Comparison of ENCODE assay signal across 17 cellular contexts in genomic region chr10:9035355-9035754, GRCh38.
DNase-seq lines count a peak whose midpoint lies in the region; FAIRE-seq and TF ChIP-seq lines count a peak whose summit lies in the region.
"Had no signal": no experiment of that assay in that cellular context is flagged by ENCODE, and none has a peak within 500 bp of the region (broad histone marks: within the 10 kb centered on the region; RNA-seq: fewer than 3 reads in every experiment).

No MANE protein-coding gene starts in this region.

- DNase-seq in astrocyte (ENCODE audit: low read depth) (no peak), epithelial cell of esophagus (ENCODE audit: low read depth) (peak; percentile 24), myocyte (ENCODE audit: low read depth) (peak; percentile 46), sigmoid colon (no peak), NCI-H1694 (lab: John Stamatoyannopoulos, UW) (no peak), esophagus squamous epithelium (lab: John Stamatoyannopoulos, UW) (no peak)
- DNase-seq: C1 segment of cervical spinal cord; Calu3; CD4-positive, alpha-beta memory T cell; COR-L47; DMS53; DMS79 treated with DMSO at 0.1 percent for 48 hours; GF-D8; H9 had no signal

- H3K79me2 ChIP-seq in astrocyte (ENCODE audit: insufficient read depth, low read length), result no peaks in the 10 kb centered on the region

- no peak for TF ChIP-seq POLR2A in sigmoid colon (IDR thresholded peaks at IDR 0.05)
- no peak for TF ChIP-seq POLR2A in esophagus squamous epithelium (IDR thresholded peaks at IDR 0.05)

- H4K20me1 ChIP-seq in astrocyte (ENCODE audit: insufficient read depth, low read length), result no peaks in the 10 kb centered on the region

- no peak for TF ChIP-seq CTCF in astrocyte (IDR thresholded peaks at IDR 0.05; ENCODE audit: insufficient read depth, low read depth, low read length)
- TF ChIP-seq CTCF in epithelial cell of esophagus (IDR thresholded peaks at IDR 0.05; ENCODE audit: insufficient read depth, low read depth, low read length, missing control alignments), result no peak
- TF ChIP-seq CTCF in sigmoid colon (IDR thresholded peaks at IDR 0.05), result no peak
- no peak for TF ChIP-seq CTCF in esophagus squamous epithelium (IDR thresholded peaks at IDR 0.05)

- no peaks in the 10 kb centered on the region for H3K36me3 Mint-ChIP-seq in astrocyte (ENCODE audit: low read depth, unreplicated experiment)

- no peak for TF ChIP-seq EP300 in sigmoid colon (IDR thresholded peaks at IDR 0.05)

- no peak overlapping the region for H3K4me3 Mint-ChIP-seq in astrocyte (ENCODE audit: unreplicated experiment)
- H3K4me3 Mint-ChIP-seq: CD4-positive, alpha-beta memory T cell; GM23338; H9 had no signal

- H3K4me1 ChIP-seq in astrocyte (ENCODE audit: insufficient read depth, low read length), result no peaks in the 10 kb centered on the region
- H3K4me1 ChIP-seq in sigmoid colon, result no peaks in the 10 kb centered on the region
- H3K4me1 ChIP-seq in esophagus squamous epithelium, result no peaks in the 10 kb centered on the region

- 84 to 88% methylated on average over 1 of the region's 1 CpG for WGBS in sigmoid colon, 2 donors
- 71 to 72% methylated on average over 1 of the region's 1 CpG for WGBS in esophagus squamous epithelium, 2 donors

- peak overlapping the region; percentile 83 for H3K27ac Mint-ChIP-seq in astrocyte (ENCODE audit: unreplicated experiment)
- H3K27ac Mint-ChIP-seq: CD4-positive, alpha-beta memory T cell; GM23338; H9 had no signal

- no peak overlapping the region for H3K9ac ChIP-seq in astrocyte (ENCODE audit: low read length)

- intact Hi-C loops in sigmoid colon (cut with DNase I) (no loop called here), esophagus squamous epithelium (cut with DNase I) (no loop called here)

- no peak overlapping the region for H2AFZ ChIP-seq in astrocyte (ENCODE audit: low read depth, low read length)
- H2AFZ ChIP-seq: GM23338 had no signal

- H3K9me3 Mint-ChIP-seq in astrocyte (ENCODE audit: unreplicated experiment), result no peaks in the 10 kb centered on the region

- no peaks in the 10 kb centered on the region for H3K36me3 ChIP-seq in astrocyte (ENCODE audit: insufficient read depth, low read length)
- H3K36me3 ChIP-seq in sigmoid colon, result no peaks in the 10 kb centered on the region
- no peaks in the 10 kb centered on the region for H3K36me3 ChIP-seq in esophagus squamous epithelium

- no peak overlapping the region for H3K4me2 ChIP-seq in astrocyte (ENCODE audit: low read length)
- H3K4me2 ChIP-seq: GM23338 had no signal

- H3K27me3 ChIP-seq in astrocyte (ENCODE audit: insufficient read depth, low read length) (no peaks in the 10 kb centered on the region), sigmoid colon (no peaks in the 10 kb centered on the region), esophagus squamous epithelium (no peaks in the 10 kb centered on the region)

- H3K27ac ChIP-seq in astrocyte (ENCODE audit: low read depth, low read length) (no peak overlapping the region), sigmoid colon (no peak overlapping the region), esophagus squamous epithelium (no peak overlapping the region)

- peaks cover 2% of the 10 kb centered on the region for H3K4me1 Mint-ChIP-seq in astrocyte (ENCODE audit: low read depth, unreplicated experiment)
- H3K4me1 Mint-ChIP-seq: CD4-positive, alpha-beta memory T cell; GM23338; H9 had no signal

- H3K9me3 ChIP-seq in astrocyte (ENCODE audit: insufficient read depth, low read depth, low read length) (no peaks in the 10 kb centered on the region), sigmoid colon (no peaks in the 10 kb centered on the region), esophagus squamous epithelium (no peaks in the 10 kb centered on the region)

- H3K4me3 ChIP-seq in astrocyte (ENCODE audit: insufficient read depth, low read depth, low read length) (no peak overlapping the region), epithelial cell of esophagus (ENCODE audit: low read length) (no peak overlapping the region), sigmoid colon (no peak overlapping the region), esophagus squamous epithelium (no peak overlapping the region)
- H3K4me3 ChIP-seq: GM23338 had no signal

- FAIRE-seq in astrocyte (lab: Jason Lieb, UNC), result no peak
- FAIRE-seq: GM12891, GM18507 had no signal

- no peaks in the 10 kb centered on the region for H3K27me3 Mint-ChIP-seq in astrocyte (ENCODE audit: low read depth, unreplicated experiment)

Comparison
In these comparisons a context has a peak if more than half of its experiments do, and no peak if none do; other contexts are left out.
1. DNase-seq: peak in epithelial cell of esophagus (single experiment) and myocyte (single experiment); none in astrocyte (single experiment), sigmoid colon (single experiment), NCI-H1694 (single experiment) and esophagus squamous epithelium (single experiment).